16 cellular contexts compared by ENCODE assay signal in the genomic region with DNA sequence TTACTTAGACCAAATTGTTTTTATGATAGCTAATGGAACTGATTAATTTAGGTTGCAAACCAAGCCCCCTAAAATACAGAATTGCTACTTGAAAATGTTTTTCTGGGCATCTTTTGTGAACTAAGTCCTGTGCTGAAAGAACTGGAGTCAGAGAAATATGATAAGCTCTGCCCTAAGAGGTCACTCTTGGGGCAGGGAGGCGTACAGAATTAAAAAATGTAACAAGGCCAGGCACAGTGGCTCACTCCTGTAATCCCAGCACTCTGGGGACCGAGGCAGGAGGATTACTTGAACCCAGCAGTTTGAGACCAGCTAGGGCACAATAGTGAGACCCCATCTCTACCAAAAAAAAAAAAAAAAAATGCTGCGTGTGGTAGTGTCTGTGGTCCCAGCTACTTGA. TPM values are rescaled to one million over a fixed set of nuclear protein-coding genes. Genes with fewer than 3 reads are reported as not detected.
DNase-seq lines count a peak whose midpoint lies in the region; ATAC-seq and TF ChIP-seq lines count a peak whose summit lies in the region.
"Had no signal": no experiment of that assay in that cellular context is flagged by ENCODE, and none has a peak within 500 bp of the region (broad histone marks: within the 10 kb centered on the region; RNA-seq: fewer than 3 reads in every experiment).

No MANE protein-coding gene starts in this region.

- peak overlapping the region; percentile 19 for H3K9ac ChIP-seq in adipocyte (ENCODE audit: low read length)

- H3K27ac ChIP-seq in psoas muscle (peak overlapping the region; percentile 7), SJCRH30 (no peak overlapping the region)

- peak; percentile 57 for ATAC-seq in left lobe of liver
- peak in 3 of 4 donors; percentile 24 to 52 (median 45) for ATAC-seq in psoas muscle
- ATAC-seq in HG03439 (IDR thresholded peaks at IDR 0.05; ENCODE audit: unreplicated experiment), result no peak
- ATAC-seq: GM23338 had no signal

- H3K4me1 ChIP-seq in adipocyte (ENCODE audit: control insufficient read depth, insufficient read depth, low read length), result no peaks in the 10 kb centered on the region
- H3K4me1 ChIP-seq in psoas muscle, result peaks cover 25% of the 10 kb centered on the region
- no peaks in the 10 kb centered on the region for H3K4me1 ChIP-seq in SJCRH30

- intact Hi-C loops in psoas muscle (cut with DNase I), result loop anchor here (5.0 kb wide), 1 partner anchor 158 kb away; no protein-coding TSS in a partner anchor

- H3K4me3 ChIP-seq in adipocyte (ENCODE audit: low read length) (no peak overlapping the region), psoas muscle (no peak overlapping the region), SJCRH30 (no peak overlapping the region)
- H3K4me3 ChIP-seq: GM23338 had no signal

- H3K36me3 ChIP-seq in adipocyte (ENCODE audit: control insufficient read depth, insufficient read depth, low read length, severe bottlenecking) (no peaks in the 10 kb centered on the region), psoas muscle (ENCODE audit: insufficient read depth in 1 of 2, low read depth in 1 of 2) (no peaks in the 10 kb centered on the region), SJCRH30 (no peaks in the 10 kb centered on the region)

- H3K27me3 ChIP-seq in adipocyte (replicated peaks; ENCODE audit: control insufficient read depth, insufficient read depth, low read length) (no peaks in the 10 kb centered on the region), psoas muscle (ENCODE audit: insufficient read depth in 3 of 3, low read length in 2 of 3) (no peaks in the 10 kb centered on the region), SJCRH30 (no peaks in the 10 kb centered on the region)

- 21 to 51% (median 32%) methylated on average over 3 of the region's 3 CpGs for WGBS in psoas muscle, 3 donors

- DNase-seq in adipocyte (ENCODE audit: low read depth) (no peak), left lobe of liver (ENCODE audit: low spot score) (no peak), psoas muscle (no peak), NCI-H1417 (lab: John Stamatoyannopoulos, UW) (no peak), SJCRH30 (no peak)
- DNase-seq: C1 segment of cervical spinal cord; Calu3; CD4-positive, alpha-beta memory T cell; COR-L47; DMS53; DMS79 treated with DMSO at 0.1 percent for 48 hours; GF-D8; H9 had no signal

- H3K9me3 ChIP-seq in adipocyte (ENCODE audit: control insufficient read depth, low read length) (peaks cover 4% of the 10 kb centered on the region), psoas muscle (no peaks in the 10 kb centered on the region), SJCRH30 (replicated peaks) (no peaks in the 10 kb centered on the region)

- TF ChIP-seq CTCF in psoas muscle (IDR thresholded peaks at IDR 0.05), result no peak

RNA-seq across cellular contexts. Expression of gene TMCC3, which starts 46.1 kb away (rescaled TPM):
- total RNA-seq in left lobe of liver, result 2.6 TPM
- total RNA-seq in psoas muscle, result 10 to 100 TPM; 18.2 to 61.6 (median 28.0) TPM
- polyA plus RNA-seq in psoas muscle, result 10 to 100 TPM; 10.6 to 32.6 (median 10.8) TPM
- total RNA-seq in SJCRH30 (2014; rRNA removed; shearing (Covaris generic)), result 2.4 and 2.5 TPM in 2 replicates
- polyA plus RNA-seq: BJ had no signal
